23 cellular contexts compared by ENCODE assay signal in genomic region chr4:19879330-19879729, GRCh38.
"Had no signal": no experiment of that assay in that cellular context is flagged by ENCODE, and none has a peak within 500 bp of the region (broad histone marks: within the 10 kb centered on the region; RNA-seq: fewer than 3 reads in every experiment).

No MANE protein-coding gene starts in this region.

- DNase-seq: activated CD4-positive, alpha-beta T cell treated with anti-CD3 and anti-CD28 coated beads for 48 hours; activated CD4-positive, alpha-beta T cell treated with anti-CD3 and anti-CD28 coated beads, Interleukin-2, amount 50 U/mL, for 4 hours; activated CD4-positive, CD25-positive, alpha-beta regulatory T cell treated with anti-CD3 and anti-CD28 coated beads, Interleukin-2, amount 50 U/mL, for 72 hours; activated CD8-positive, alpha-beta memory T cell treated with anti-CD3 and anti-CD28 coated beads, Interleukin-2, amount 10 ng/mL, durations not matched to agents 7 days and 5 days; activated CD8-positive, alpha-beta T cell treated with anti-CD3 and anti-CD28 coated beads, Interleukin-2, amount 10 ng/mL, durations not matched to agents 7 days and 5 days; activated effector memory CD4-positive, alpha-beta T cell treated with anti-CD3 and anti-CD28 coated beads, Interleukin-2, amount 50 U/mL, for 16 hours; activated naive CD4-positive, alpha-beta T cell treated with Interleukin-2 at 50 U/mL for 16 hours; activated naive CD8-positive, alpha-beta T cell treated with anti-CD3 and anti-CD28 coated beads, Interleukin-2, amount 50 U/mL, for 24 hours; activated T-cell treated with anti-CD3 and anti-CD28 coated beads, Interleukin-2, amount 50 U/mL, for 4 hours; amygdala; Karpas-422; NCI-H1105 treated with DMSO at 0.1 percent for 48 hours; NCI-H1436 treated with DMSO at 0.1 percent for 48 hours; NCI-H187; NCI-H2081 treated with DMSO at 0.1 percent for 48 hours; NCI-H2171; NCI-H2227 treated with DMSO at 0.1 percent for 48 hours; NCI-H526; NCI-H774; PC-3; SHP77 treated with DMSO at 0.1 percent for 48 hours had no signal

- ATAC-seq: activated CD8-positive, alpha-beta memory T cell treated with anti-CD3 and anti-CD28 coated beads, Interleukin-2, amount 10 ng/mL, durations not matched to agents 7 days and 5 days; activated CD8-positive, alpha-beta T cell treated with anti-CD3 and anti-CD28 coated beads, Interleukin-2, amount 10 ng/mL, durations not matched to agents 7 days and 5 days; activated naive CD4-positive, alpha-beta T cell treated with anti-CD3 and anti-CD28 coated beads, Interleukin-2, amount 50 U/mL, for 72 hours; activated naive CD8-positive, alpha-beta T cell treated with anti-CD3 and anti-CD28 coated beads, Interleukin-2, amount 50 U/mL, for 24 hours; activated T-cell treated with anti-CD3 and anti-CD28 coated beads, Interleukin-2, amount 50 U/mL, for 4 hours; PC-3; WTC11 had no signal
